1 cellular context compared by ENCODE assay signal in genomic region chr2:190880374-190881073, GRCh38.
A peak's percentile ranks its signal among the peaks of the same experiment; 100 is the strongest.
TF ChIP-seq lines count a peak whose summit lies in the region.

Gene GLS, plus strand, starts transcription at chr2:190880821. Its CDS starts 264 bp downstream, at chr2:190881085.

TF ChIP-seq in HepG2, 621 proteins besides CTCF, POLR2A, EP300 and RAD21 (continued from another document and continues in another):
- TF ChIP-seq, protein P1, sequence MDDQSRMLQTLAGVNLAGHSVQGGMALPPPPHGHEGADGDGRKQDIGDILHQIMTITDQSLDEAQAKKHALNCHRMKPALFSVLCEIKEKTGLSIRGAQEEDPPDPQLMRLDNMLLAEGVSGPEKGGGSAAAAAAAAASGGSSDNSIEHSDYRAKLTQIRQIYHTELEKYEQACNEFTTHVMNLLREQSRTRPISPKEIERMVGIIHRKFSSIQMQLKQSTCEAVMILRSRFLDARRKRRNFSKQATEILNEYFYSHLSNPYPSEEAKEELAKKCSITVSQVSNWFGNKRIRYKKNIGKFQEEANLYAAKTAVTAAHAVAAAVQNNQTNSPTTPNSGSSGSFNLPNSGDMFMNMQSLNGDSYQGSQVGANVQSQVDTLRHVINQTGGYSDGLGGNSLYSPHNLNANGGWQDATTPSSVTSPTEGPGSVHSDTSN (CRISPR knock-in tag; IDR thresholded peaks at IDR 0.05; ENCODE audit: borderline replicate concordance): no peak
- TF ChIP-seq ZNF589 (CRISPR knock-in tag; conservative IDR thresholded peaks at IDR 0.05) (0 out of 2 replicates have a peak, but pooled peaks have one; percentile 6), TOPORS (CRISPR knock-in tag; IDR thresholded peaks at IDR 0.05) (peak; percentile 46; the same call in 1 of the 2 replicates), NFKB2 (CRISPR knock-in tag; IDR thresholded peaks at IDR 0.05; ENCODE audit: borderline replicate concordance) (peak; percentile 67; the same call in 1 of the 2 replicates), ARNT2 (CRISPR knock-in tag; IDR thresholded peaks at IDR 0.05; ENCODE audit: low read depth) (peak; percentile 85), GABPB1 (CRISPR knock-in tag; IDR thresholded peaks at IDR 0.05) (peak; percentile 50), TBP (CRISPR knock-in tag; IDR thresholded peaks at IDR 0.05) (0 out of 2 replicates have a peak, but pooled peaks have one; percentile 22), DNMT1 (CRISPR knock-in tag; IDR thresholded peaks at IDR 0.05) (0 out of 2 replicates have a peak, but pooled peaks have one; percentile 42), AGO1 (IDR thresholded peaks at IDR 0.05; ENCODE audit: low read depth, low read length, poor library complexity, severe bottlenecking) (no peak), MYPOP (CRISPR knock-in tag; IDR thresholded peaks at IDR 0.05) (peak; percentile 78; the same call in 1 of the 2 replicates), ZNF839 (CRISPR knock-in tag; IDR thresholded peaks at IDR 0.05; ENCODE audit: borderline replicate concordance) (no peak; the same call in 1 of the 2 replicates), ZNF747 (CRISPR knock-in tag; IDR thresholded peaks at IDR 0.05; ENCODE audit: borderline replicate concordance) (peak; percentile 9), HIVEP1 (CRISPR knock-in tag; IDR thresholded peaks at IDR 0.05) (no peak), MAF1 (CRISPR knock-in tag; IDR thresholded peaks at IDR 0.05; ENCODE audit: borderline replicate concordance) (peak; percentile 43; the same call in 1 of the 2 replicates), TARDBP (CRISPR knock-in tag; IDR thresholded peaks at IDR 0.05) (peak; percentile 26; the same call in 1 of the 2 replicates), FOSL1 (CRISPR knock-in tag; IDR thresholded peaks at IDR 0.05; ENCODE audit: borderline replicate concordance) (no peak), ZNF510 (CRISPR knock-in tag; IDR thresholded peaks at IDR 0.05; ENCODE audit: low read depth) (0 out of 2 replicates have a peak, but pooled peaks have one; percentile 46), DMTF1 (CRISPR knock-in tag; IDR thresholded peaks at IDR 0.05) (no peak; the same call in 1 of the 2 replicates), RERE (CRISPR knock-in tag; IDR thresholded peaks at IDR 0.05; ENCODE audit: low read depth) (peak; percentile 49; the same call in 1 of the 2 replicates), RFXAP (CRISPR knock-in tag; IDR thresholded peaks at IDR 0.05; ENCODE audit: borderline replicate concordance) (peak; percentile 85; the same call in 1 of the 2 replicates), MAX (IDR thresholded peaks at IDR 0.05) (peak; percentile 78), ZFP36L2 (CRISPR knock-in tag; IDR thresholded peaks at IDR 0.05) (0 out of 2 replicates have a peak, but pooled peaks have one; percentile 34), GATAD2A (CRISPR knock-in tag; IDR thresholded peaks at IDR 0.05) (peak; percentile 42; the same call in 1 of the 2 replicates), ZNF552 (CRISPR knock-in tag; IDR thresholded peaks at IDR 0.05; ENCODE audit: borderline replicate concordance) (peak; percentile 54; the same call in 1 of the 2 replicates), ZNF598 (CRISPR knock-in tag; IDR thresholded peaks at IDR 0.05; ENCODE audit: borderline replicate concordance) (0 out of 2 replicates have a peak, but pooled peaks have one; percentile 46), ZNF546 (CRISPR knock-in tag; conservative IDR thresholded peaks at IDR 0.05) (peak; percentile 60; the same call in 1 of the 2 replicates), ARID4A (CRISPR knock-in tag; IDR thresholded peaks at IDR 0.05; ENCODE audit: borderline replicate concordance) (peak; percentile 74), ZFP37 (CRISPR knock-in tag; IDR thresholded peaks at IDR 0.05; ENCODE audit: borderline replicate concordance) (peak; percentile 70; the same call in 1 of the 2 replicates), ZNF746 (CRISPR knock-in tag; IDR thresholded peaks at IDR 0.05) (0 out of 2 replicates have a peak, but pooled peaks have one; percentile 27), ZNF234 (CRISPR knock-in tag; conservative IDR thresholded peaks at IDR 0.05) (no peak), ZNF850 (CRISPR knock-in tag; conservative IDR thresholded peaks at IDR 0.05) (0 out of 2 replicates have a peak, but pooled peaks have one; percentile 54), ZNF501 (CRISPR knock-in tag; IDR thresholded peaks at IDR 0.05) (peak; percentile 56), PRMT3 (CRISPR knock-in tag; IDR thresholded peaks at IDR 0.05; ENCODE audit: borderline replicate concordance, low read depth) (no peak; the same call in 1 of the 2 replicates), DR1 (CRISPR knock-in tag; IDR thresholded peaks at IDR 0.05) (peak; percentile 98), ZMAT5 (CRISPR knock-in tag; IDR thresholded peaks at IDR 0.05; ENCODE audit: borderline replicate concordance, low read depth) (no peak), ZNF883 (CRISPR knock-in tag; IDR thresholded peaks at IDR 0.05; ENCODE audit: not compliant biosample characterization) (peak; percentile 24), HOXA5 (CRISPR knock-in tag; IDR thresholded peaks at IDR 0.05) (peak; percentile 80; the same call in 1 of the 2 replicates), ZNF674 (CRISPR knock-in tag; IDR thresholded peaks at IDR 0.05; ENCODE audit: low read depth) (0 out of 2 replicates have a peak, but pooled peaks have one; percentile 16), MAFK (conservative IDR thresholded peaks at IDR 0.05 in 1 of 2, IDR thresholded peaks at IDR 0.05 in 1 of 2; ENCODE audit: low read length in 2 of 2) (0 out of 4 replicates have a peak, but pooled peaks of 1 of the 2 experiments have one; percentile 0), TCF12 (IDR thresholded peaks at IDR 0.05) (no peak), TCF12 (CRISPR knock-in tag; IDR thresholded peaks at IDR 0.05) (0 out of 2 replicates have a peak, but pooled peaks have one; percentile 10)
- TF ChIP-seq, protein P2, sequence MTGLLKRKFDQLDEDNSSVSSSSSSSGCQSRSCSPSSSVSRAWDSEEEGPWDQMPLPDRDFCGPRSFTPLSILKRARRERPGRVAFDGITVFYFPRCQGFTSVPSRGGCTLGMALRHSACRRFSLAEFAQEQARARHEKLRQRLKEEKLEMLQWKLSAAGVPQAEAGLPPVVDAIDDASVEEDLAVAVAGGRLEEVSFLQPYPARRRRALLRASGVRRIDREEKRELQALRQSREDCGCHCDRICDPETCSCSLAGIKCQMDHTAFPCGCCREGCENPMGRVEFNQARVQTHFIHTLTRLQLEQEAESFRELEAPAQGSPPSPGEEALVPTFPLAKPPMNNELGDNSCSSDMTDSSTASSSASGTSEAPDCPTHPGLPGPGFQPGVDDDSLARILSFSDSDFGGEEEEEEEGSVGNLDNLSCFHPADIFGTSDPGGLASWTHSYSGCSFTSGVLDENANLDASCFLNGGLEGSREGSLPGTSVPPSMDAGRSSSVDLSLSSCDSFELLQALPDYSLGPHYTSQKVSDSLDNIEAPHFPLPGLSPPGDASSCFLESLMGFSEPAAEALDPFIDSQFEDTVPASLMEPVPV (CRISPR knock-in tag; IDR thresholded peaks at IDR 0.05): 0 out of 2 replicates have a peak, but pooled peaks have one; percentile 21
- TF ChIP-seq, protein P3, sequence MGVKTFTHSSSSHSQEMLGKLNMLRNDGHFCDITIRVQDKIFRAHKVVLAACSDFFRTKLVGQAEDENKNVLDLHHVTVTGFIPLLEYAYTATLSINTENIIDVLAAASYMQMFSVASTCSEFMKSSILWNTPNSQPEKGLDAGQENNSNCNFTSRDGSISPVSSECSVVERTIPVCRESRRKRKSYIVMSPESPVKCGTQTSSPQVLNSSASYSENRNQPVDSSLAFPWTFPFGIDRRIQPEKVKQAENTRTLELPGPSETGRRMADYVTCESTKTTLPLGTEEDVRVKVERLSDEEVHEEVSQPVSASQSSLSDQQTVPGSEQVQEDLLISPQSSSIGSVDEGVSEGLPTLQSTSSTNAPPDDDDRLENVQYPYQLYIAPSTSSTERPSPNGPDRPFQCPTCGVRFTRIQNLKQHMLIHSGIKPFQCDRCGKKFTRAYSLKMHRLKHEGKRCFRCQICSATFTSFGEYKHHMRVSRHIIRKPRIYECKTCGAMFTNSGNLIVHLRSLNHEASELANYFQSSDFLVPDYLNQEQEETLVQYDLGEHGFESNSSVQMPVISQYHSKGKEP (CRISPR knock-in tag; IDR thresholded peaks at IDR 0.05): 0 out of 2 replicates have a peak, but pooled peaks have one; percentile 61
